In genomic region chr7:50558380-50559051, GRCh38 we compare ENCODE assay signal across 1 cellular context.
A peak's percentile ranks its signal among the peaks of the same experiment; 100 is the strongest.
TF ChIP-seq lines count a peak whose summit lies in the region.

No MANE protein-coding gene starts in this region.

TF ChIP-seq in K562, 482 proteins besides CTCF, POLR2A, EP300 and RAD21 (continued from another document and continues in another):
- TF ChIP-seq ZNF407 (IDR thresholded peaks at IDR 0.05; ENCODE audit: low read depth) (no peak), PPARD (CRISPR knock-in tag; IDR thresholded peaks at IDR 0.05) (no peak), ILK (tag; IDR thresholded peaks at IDR 0.05; ENCODE audit: borderline replicate concordance, low read depth) (no peak), REST (CRISPR knock-in tag; IDR thresholded peaks at IDR 0.05; ENCODE audit: low read depth) (no peak), RCOR1 (IDR thresholded peaks at IDR 0.05; ENCODE audit: borderline replicate concordance in 1 of 2, low read depth in 2 of 2, low read length in 2 of 2) (peak; percentile 97 to 100), ZSCAN29 (IDR thresholded peaks at IDR 0.05) (no peak), KDM4B (IDR thresholded peaks at IDR 0.05; ENCODE audit: borderline replicate concordance in 2 of 2, low read depth in 1 of 2) (no peak), ZNF184 (CRISPR knock-in tag; IDR thresholded peaks at IDR 0.05) (no peak), SRF (CRISPR knock-in tag; IDR thresholded peaks at IDR 0.05) (no peak), ZNF232 (CRISPR knock-in tag; IDR thresholded peaks at IDR 0.05) (no peak), NR3C1 (CRISPR knock-in tag; IDR thresholded peaks at IDR 0.05) (no peak), TRIM25 (IDR thresholded peaks at IDR 0.05; ENCODE audit: borderline replicate concordance) (no peak), TFAP4 (CRISPR knock-in tag; IDR thresholded peaks at IDR 0.05; ENCODE audit: borderline replicate concordance) (0 out of 2 replicates have a peak, but pooled peaks have one; percentile 31), RBFOX2 (IDR thresholded peaks at IDR 0.05; ENCODE audit: low read depth, low read length) (no peak), RUNX1 (IDR thresholded peaks at IDR 0.05; ENCODE audit: low read depth) (peak; percentile 93), BDP1 (IDR thresholded peaks at IDR 0.05; ENCODE audit: insufficient read depth, insufficient read length) (no peak), ZC3H11A (IDR thresholded peaks at IDR 0.05; ENCODE audit: low read depth, low read length) (no peak), SIN3B (IDR thresholded peaks at IDR 0.05; ENCODE audit: low read depth) (no peak), NFRKB (IDR thresholded peaks at IDR 0.05; ENCODE audit: low read depth) (no peak), TCF7 (IDR thresholded peaks at IDR 0.05; ENCODE audit: borderline replicate concordance) (no peak), TBL1XR1 (IDR thresholded peaks at IDR 0.05; ENCODE audit: low read length in 2 of 2) (peak; percentile 33 to 89; a peak in 2 of 4 replicates), ZNF121 (CRISPR knock-in tag; conservative IDR thresholded peaks at IDR 0.05) (no peak), NRF1 (conservative IDR thresholded peaks at IDR 0.05 in 1 of 2, IDR thresholded peaks at IDR 0.05 in 1 of 2) (no peak), HMBOX1 (IDR thresholded peaks at IDR 0.05) (peak; percentile 66; the same call in 1 of the 2 replicates), NFE2L1 (tag; IDR thresholded peaks at IDR 0.05; ENCODE audit: borderline replicate concordance, low read depth) (no peak), PML (IDR thresholded peaks at IDR 0.05; ENCODE audit: low read length) (peak; percentile 92), MCM7 (IDR thresholded peaks at IDR 0.05) (no peak), PHTF2 (CRISPR knock-in tag; IDR thresholded peaks at IDR 0.05) (no peak), ZNF347 (CRISPR knock-in tag; IDR thresholded peaks at IDR 0.05; ENCODE audit: low read depth) (no peak), E2F1 (CRISPR knock-in tag; IDR thresholded peaks at IDR 0.05) (no peak), ZNF785 (CRISPR knock-in tag; IDR thresholded peaks at IDR 0.05) (no peak), ARHGAP35 (IDR thresholded peaks at IDR 0.05; ENCODE audit: partially characterized antibody) (no peak), TCF3 (CRISPR knock-in tag; IDR thresholded peaks at IDR 0.05) (peak; percentile 98), MEF2A (IDR thresholded peaks at IDR 0.05; ENCODE audit: control insufficient read depth, low read depth, low read length) (no peak), SRSF3 (IDR thresholded peaks at IDR 0.05; ENCODE audit: insufficient read depth, low read length) (no peak), RNF219 (CRISPR knock-in tag; IDR thresholded peaks at IDR 0.05) (no peak), NR2C2 (CRISPR knock-in tag; IDR thresholded peaks at IDR 0.05) (no peak), NR2C2 (tag; IDR thresholded peaks at IDR 0.05) (peak; percentile 44; the same call in 1 of the 2 replicates), ZNF586 (CRISPR knock-in tag; conservative IDR thresholded peaks at IDR 0.05) (no peak), CHCHD3 (CRISPR knock-in tag; IDR thresholded peaks at IDR 0.05) (no peak)
- TF ChIP-seq, protein P1, sequence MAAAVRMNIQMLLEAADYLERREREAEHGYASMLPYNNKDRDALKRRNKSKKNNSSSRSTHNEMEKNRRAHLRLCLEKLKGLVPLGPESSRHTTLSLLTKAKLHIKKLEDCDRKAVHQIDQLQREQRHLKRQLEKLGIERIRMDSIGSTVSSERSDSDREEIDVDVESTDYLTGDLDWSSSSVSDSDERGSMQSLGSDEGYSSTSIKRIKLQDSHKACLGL (CRISPR knock-in tag; IDR thresholded peaks at IDR 0.05; ENCODE audit: borderline replicate concordance, poor library complexity, severe bottlenecking), result no peak
- TF ChIP-seq, protein P2, sequence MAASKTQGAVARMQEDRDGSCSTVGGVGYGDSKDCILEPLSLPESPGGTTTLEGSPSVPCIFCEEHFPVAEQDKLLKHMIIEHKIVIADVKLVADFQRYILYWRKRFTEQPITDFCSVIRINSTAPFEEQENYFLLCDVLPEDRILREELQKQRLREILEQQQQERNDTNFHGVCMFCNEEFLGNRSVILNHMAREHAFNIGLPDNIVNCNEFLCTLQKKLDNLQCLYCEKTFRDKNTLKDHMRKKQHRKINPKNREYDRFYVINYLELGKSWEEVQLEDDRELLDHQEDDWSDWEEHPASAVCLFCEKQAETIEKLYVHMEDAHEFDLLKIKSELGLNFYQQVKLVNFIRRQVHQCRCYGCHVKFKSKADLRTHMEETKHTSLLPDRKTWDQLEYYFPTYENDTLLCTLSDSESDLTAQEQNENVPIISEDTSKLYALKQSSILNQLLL (CRISPR knock-in tag; IDR thresholded peaks at IDR 0.05; ENCODE audit: borderline replicate concordance), result no peak
